29 cellular contexts compared by ENCODE assay signal in the genomic region with DNA sequence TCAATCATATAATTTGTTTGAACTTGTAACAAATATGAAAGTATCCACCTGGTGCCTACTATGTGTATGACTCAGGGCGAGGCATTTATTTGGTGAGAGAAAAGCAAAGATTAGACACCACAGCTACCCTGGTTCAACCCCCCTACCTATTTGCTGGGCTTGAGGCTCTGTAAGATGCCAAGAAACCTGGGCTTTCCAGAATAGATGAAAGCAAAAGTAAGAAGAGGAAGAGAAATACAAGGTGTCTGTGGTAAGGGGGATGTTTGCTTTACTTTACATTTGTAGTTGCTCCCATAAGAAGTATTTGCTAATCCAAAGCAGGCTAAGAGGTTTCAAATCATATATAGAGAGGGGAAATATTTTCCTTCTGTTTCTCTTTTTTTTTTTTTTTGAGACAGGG.
DNase-seq lines count a peak whose midpoint lies in the region; ATAC-seq, FAIRE-seq and TF ChIP-seq lines count a peak whose summit lies in the region.
"Had no signal": no experiment of that assay in that cellular context is flagged by ENCODE, and none has a peak within 500 bp of the region (broad histone marks: within the 10 kb centered on the region; RNA-seq: fewer than 3 reads in every experiment).

No MANE protein-coding gene starts in this region.

- no peaks in the 10 kb centered on the region for H3K4me1 Mint-ChIP-seq in activated naive CD4-positive, alpha-beta T cell treated with anti-CD3 and anti-CD28 coated beads, Interleukin-2, amount 10 ng/mL, durations not matched to agents 7 days and 5 days
- H3K4me1 Mint-ChIP-seq: CD14-positive monocyte had no signal

- TF ChIP-seq EP300 in GM12878 (IDR thresholded peaks at IDR 0.05; ENCODE audit: borderline replicate concordance in 1 of 2, control insufficient read depth in 1 of 2, low read depth in 2 of 2, low read length in 2 of 2), result no peak

- CTCF ChIA-PET in GM12878 (lab: Yijun Ruan, JAX), result interaction anchor here (0.6 kb wide), 1 partner anchor 753 kb away, joined by 4 read pairs; no protein-coding TSS in a partner anchor
- CTCF ChIA-PET in activated naive CD4-positive, alpha-beta T cell treated with anti-CD3 and anti-CD28 coated beads, Interleukin-2, amount 10 ng/mL, durations not matched to agents 7 days and 5 days (lab: Charles Lee), result no interaction called here

- no peaks in the 10 kb centered on the region for H3K36me3 Mint-ChIP-seq in activated naive CD4-positive, alpha-beta T cell treated with anti-CD3 and anti-CD28 coated beads, Interleukin-2, amount 10 ng/mL, durations not matched to agents 7 days and 5 days
- H3K36me3 Mint-ChIP-seq: CD14-positive monocyte had no signal

- H3K4me2 ChIP-seq in GM12878 (ENCODE audit: control insufficient read depth, insufficient read depth), result no peak overlapping the region

- no peak overlapping the region for H3K4me3 Mint-ChIP-seq in activated naive CD4-positive, alpha-beta T cell treated with anti-CD3 and anti-CD28 coated beads, Interleukin-2, amount 10 ng/mL, durations not matched to agents 7 days and 5 days
- H3K4me3 Mint-ChIP-seq: activated T-cell treated with anti-CD3 and anti-CD28 coated beads, Interleukin-2, amount 50 U/mL, for 4 hours; CD14-positive monocyte; stimulated activated naive CD8-positive, alpha-beta T cell treated with anti-CD3 and anti-CD28 coated beads, Interleukin-15, Interleukin-2, amounts not matched to agents 100 ng/mL and 50 ng/mL, for 24 hours had no signal

- DNase-seq in GM12878 (ENCODE audit: low read depth, low spot score), result no peak
- DNase-seq in NCI-H1436 treated with DMSO at 0.1 percent for 48 hours (lab: John Stamatoyannopoulos, UW), result no peak
- DNase-seq in kidney glomerular epithelial cell (lab: John Stamatoyannopoulos, UW), result no peak
- DNase-seq in activated naive CD4-positive, alpha-beta T cell treated with anti-CD3 and anti-CD28 coated beads, Interleukin-2, amount 10 ng/mL, durations not matched to agents 7 days and 5 days, result no peak
- DNase-seq: activated CD4-positive, alpha-beta T cell treated with anti-CD3 and anti-CD28 coated beads for 4 hours; activated naive CD4-positive, alpha-beta T cell; activated T-cell treated with anti-CD3 and anti-CD28 coated beads, Interleukin-2, amount 50 U/mL, for 4 hours; brain microvascular endothelial cell; Calu3; effector memory CD4-positive, alpha-beta T cell; foreskin keratinocyte; mesendoderm; NCI-H1048; NCI-H1930; NCI-H2227 treated with DMSO at 0.1 percent for 48 hours; sigmoid colon; stimulated activated CD4-positive, alpha-beta T cell treated with anti-CD3 and anti-CD28 coated beads, Interleukin-15, amount 100 ng/mL, for 24 hours; T-helper 2 cell had no signal

- intact Hi-C loops in GM12878 (cut with micrococcal nuclease; ENCODE audit: unreplicated experiment), result no loop called here

- in situ Hi-C loops in GM12878 (cut with MboI), result no loop called here

- no peak overlapping the region for H3K27ac Mint-ChIP-seq in activated naive CD4-positive, alpha-beta T cell treated with anti-CD3 and anti-CD28 coated beads, Interleukin-2, amount 10 ng/mL, durations not matched to agents 7 days and 5 days
- H3K27ac Mint-ChIP-seq: CD14-positive monocyte; stimulated activated naive CD8-positive, alpha-beta T cell treated with anti-CD3 and anti-CD28 coated beads, Interleukin-15, Interleukin-2, amounts not matched to agents 100 ng/mL and 50 ng/mL, for 24 hours had no signal

- H3K79me2 ChIP-seq in GM12878 (ENCODE audit: control insufficient read depth, insufficient read depth, low read length), result no peaks in the 10 kb centered on the region

- H3K9me3 ChIP-seq in GM12878 (replicated peaks; ENCODE audit: control insufficient read depth, insufficient read depth, low read length), result no peaks in the 10 kb centered on the region
- H3K9me3 ChIP-seq: neutrophil, prostate gland had no signal

- H4K20me1 ChIP-seq in GM12878 (ENCODE audit: control insufficient read depth, insufficient read depth), result no peaks in the 10 kb centered on the region

- no peak overlapping the region for H3K4me3 ChIP-seq in GM12878
- H3K4me3 ChIP-seq: prostate gland, sigmoid colon had no signal

- H3K27me3 ChIP-seq in GM12878 (replicated peaks in 1 of 2; ENCODE audit: control insufficient read depth in 2 of 2, insufficient read depth in 2 of 2, low read length in 1 of 2), result no peaks in the 10 kb centered on the region
- H3K27me3 ChIP-seq: brain microvascular endothelial cell, foreskin keratinocyte, neutrophil, sigmoid colon had no signal

- H3K27me3 Mint-ChIP-seq in activated naive CD4-positive, alpha-beta T cell treated with anti-CD3 and anti-CD28 coated beads, Interleukin-2, amount 10 ng/mL, durations not matched to agents 7 days and 5 days, result no peaks in the 10 kb centered on the region
- H3K27me3 Mint-ChIP-seq: stimulated activated naive CD8-positive, alpha-beta T cell treated with anti-CD3 and anti-CD28 coated beads, Interleukin-15, Interleukin-2, amounts not matched to agents 100 ng/mL and 50 ng/mL, for 24 hours had no signal

- RAD21 ChIA-PET in GM12878 (lab: Charles Lee; ENCODE audit: unreplicated experiment), result interaction anchor here (1.4 kb wide), 1 partner anchor 139 kb away, joined by 3 read pairs; no protein-coding TSS in a partner anchor

- H3K4me1 ChIP-seq in GM12878 (ENCODE audit: control insufficient read depth, insufficient read depth, low read length), result no peaks in the 10 kb centered on the region
- H3K4me1 ChIP-seq: foreskin keratinocyte, prostate gland, sigmoid colon had no signal

- H3K27ac ChIP-seq in GM12878 (ENCODE audit: control insufficient read depth, insufficient read depth), result no peak overlapping the region
- H3K27ac ChIP-seq: brain microvascular endothelial cell, foreskin keratinocyte, neutrophil, prostate gland, sigmoid colon had no signal

- no peak for TF ChIP-seq POLR2A in GM12878 (IDR thresholded peaks at IDR 0.05; ENCODE audit: low read depth, low read length)

- no peak for TF ChIP-seq RAD21 in GM12878 (IDR thresholded peaks at IDR 0.05; ENCODE audit: insufficient read depth, low read depth, low read length)

- FAIRE-seq in GM12878 (lab: Jason Lieb, UNC), result no peak
- FAIRE-seq: colon, H54 had no signal

- no TSS peak for BruUV-seq in GM12878 (replicated peaks; lab: Mats Ljungman, UMichigan)

- H3K9me3 Mint-ChIP-seq in activated naive CD4-positive, alpha-beta T cell treated with anti-CD3 and anti-CD28 coated beads, Interleukin-2, amount 10 ng/mL, durations not matched to agents 7 days and 5 days, result no peaks in the 10 kb centered on the region
- H3K9me3 Mint-ChIP-seq: activated T-cell treated with anti-CD3 and anti-CD28 coated beads, Interleukin-2, amount 50 U/mL, for 4 hours; stimulated activated naive CD8-positive, alpha-beta T cell treated with anti-CD3 and anti-CD28 coated beads, Interleukin-15, Interleukin-2, amounts not matched to agents 100 ng/mL and 50 ng/mL, for 24 hours had no signal

- TF ChIP-seq CTCF in GM12878 (IDR thresholded peaks at IDR 0.05 in 2 of 3, conservative IDR thresholded peaks at IDR 0.05 in 1 of 3; ENCODE audit: control insufficient read depth in 2 of 3, extremely low read depth in 1 of 3, insufficient read depth in 1 of 3, low read depth in 3 of 3, low read length in 3 of 3), result no peak

- H2AFZ ChIP-seq in GM12878 (ENCODE audit: control insufficient read depth, low read depth, low read length), result no peak overlapping the region

- ATAC-seq in GM18519 (IDR thresholded peaks at IDR 0.05; ENCODE audit: low FRiP score, unreplicated experiment), result peak; percentile 49
- ATAC-seq in GM19395 (IDR thresholded peaks at IDR 0.05; ENCODE audit: unreplicated experiment), result peak; percentile 71
- ATAC-seq in HG03066 (IDR thresholded peaks at IDR 0.05; ENCODE audit: low read depth, unreplicated experiment), result peak; percentile 75
- peak; percentile 61 for ATAC-seq in GM12878
- ATAC-seq: activated T-cell treated with anti-CD3 and anti-CD28 coated beads, Interleukin-2, amount 50 U/mL, for 4 hours; foreskin keratinocyte; left lobe of liver; SK-N-SH treated with all-trans-retinoic acid at 6 μM for 48 hours had no signal

- SMC1A ChIA-PET in GM12878 (lab: Charles Lee; ENCODE audit: uncharacterized antibody, unreplicated experiment), result no interaction called here

- POLR2A ChIA-PET in GM12878 (lab: Charles Lee), result no interaction called here

- H3K9ac ChIP-seq in GM12878 (ENCODE audit: control insufficient read depth, insufficient read depth, low read length), result no peak overlapping the region

- WGBS in GM12878 (ENCODE audit: insufficient coverage, insufficient replicate concordance, low lambda C conversion rate, missing lambda C conversion rate), result 0% methylated on average over 1 of the region's 1 CpG

- no peaks in the 10 kb centered on the region for H3K36me3 ChIP-seq in GM12878 (ENCODE audit: control insufficient read depth in 2 of 2, insufficient read depth in 2 of 2, low read length in 1 of 2)
- H3K36me3 ChIP-seq: brain microvascular endothelial cell, neutrophil, prostate gland, sigmoid colon had no signal

TF ChIP-seq in GM12878, 131 proteins besides CTCF, POLR2A, EP300 and RAD21:
- TF ChIP-seq KAT2A (conservative IDR thresholded peaks at IDR 0.05; ENCODE audit: control insufficient read depth, low read depth, low read length) (no peak), IKZF2 (IDR thresholded peaks at IDR 0.05) (peak in 1 of 2 experiments; percentile 20; a peak in 1 of 4 replicates)
